11 cellular contexts compared by ENCODE assay signal in the genomic region with DNA sequence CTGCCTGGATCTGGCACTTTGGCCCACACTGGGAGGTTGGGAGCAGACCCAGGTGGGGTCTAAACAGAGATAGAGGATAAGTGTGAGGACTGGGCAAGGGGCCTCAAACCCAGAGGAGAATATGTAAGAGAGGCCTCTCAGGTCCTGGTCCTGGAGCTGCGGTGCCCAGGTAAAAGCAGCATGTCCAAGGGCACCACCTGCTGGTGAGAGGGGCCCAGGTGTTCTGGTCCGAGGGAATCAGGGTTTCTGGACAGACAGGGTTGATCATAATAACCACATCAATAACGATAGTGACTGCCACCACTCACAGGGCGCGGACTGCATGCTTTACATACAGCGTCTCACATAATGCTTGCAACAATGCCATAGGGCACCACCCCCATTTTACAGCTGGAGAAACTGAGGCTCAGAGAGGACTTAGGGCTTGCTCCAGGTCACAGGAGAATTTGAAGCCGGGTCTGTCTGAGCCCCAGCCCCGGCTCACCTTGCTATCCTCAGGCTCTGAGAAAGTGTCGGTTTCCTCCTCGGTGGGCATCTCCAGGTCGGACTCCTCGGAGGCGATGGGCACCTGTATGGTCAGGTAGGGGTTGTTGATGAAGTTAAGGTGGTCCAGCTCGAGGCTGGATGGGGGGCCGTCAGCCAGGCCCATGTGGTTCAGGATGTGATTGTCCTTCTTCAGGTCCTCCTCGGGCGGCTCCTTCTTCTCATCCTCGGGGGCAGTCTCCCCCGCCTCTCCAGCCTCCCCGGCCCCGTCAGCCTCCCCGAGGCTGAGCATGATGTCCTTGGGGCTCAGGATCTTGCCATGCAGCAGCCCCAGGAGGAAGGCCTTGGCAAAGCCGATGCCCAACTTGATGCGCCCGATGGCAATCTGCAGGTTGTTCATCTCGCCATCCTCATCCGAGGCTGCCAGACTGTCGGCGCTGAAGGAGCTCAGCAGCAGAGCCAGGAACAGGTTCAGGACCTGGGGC. TPM values are rescaled to one million over a fixed set of nuclear protein-coding genes. Genes with fewer than 3 reads are reported as not detected.
DNase-seq lines count a peak whose midpoint lies in the region; ATAC-seq, FAIRE-seq and TF ChIP-seq lines count a peak whose summit lies in the region.
"Had no signal": no experiment of that assay in that cellular context is flagged by ENCODE, and none has a peak within 500 bp of the region (broad histone marks: within the 10 kb centered on the region; RNA-seq: fewer than 3 reads in every experiment).

No MANE protein-coding gene starts in this region.

- H3K36me3 Mint-ChIP-seq in astrocyte (ENCODE audit: low read depth, unreplicated experiment): no peaks in the 10 kb centered on the region
- H3K36me3 Mint-ChIP-seq in nephron (ENCODE audit: low read depth): no peaks in the 10 kb centered on the region

- no peaks in the 10 kb centered on the region for H3K4me1 ChIP-seq in astrocyte (ENCODE audit: insufficient read depth, low read length)
- H3K4me1 ChIP-seq: HAP-1 had no signal

- H3K4me3 Mint-ChIP-seq in astrocyte (ENCODE audit: unreplicated experiment): no peak overlapping the region
- H3K4me3 Mint-ChIP-seq in nephron: no peak overlapping the region
- H3K4me3 Mint-ChIP-seq: dendritic cell treated with granulocyte-macrophage colony-stimulating factor and Interleukin-4, amounts not matched to agents 40 ng/mL and 50 ng/mL, for 4 days had no signal

- peak; percentile 12 for DNase-seq in DMS53 treated with DMSO at 0.1 percent for 48 hours (lab: John Stamatoyannopoulos, UW; ENCODE audit: unreplicated experiment)
- peak; percentile 84 for DNase-seq in HuH-7.5 (ENCODE audit: low spot score)
- no peak for DNase-seq in astrocyte (ENCODE audit: low read depth)
- no peak for DNase-seq in SK-N-DZ (ENCODE audit: low spot score)
- no peak for DNase-seq in dorsolateral prefrontal cortex
- no peak for DNase-seq in NCI-H2107 treated with DMSO at 0.1 percent for 48 hours (lab: John Stamatoyannopoulos, UW; ENCODE audit: unreplicated experiment)
- DNase-seq: Right ventricle myocardium superior had no signal

- H3K4me3 ChIP-seq in astrocyte (ENCODE audit: insufficient read depth, low read depth, low read length): no peak overlapping the region
- H3K4me3 ChIP-seq in dorsolateral prefrontal cortex: no peak overlapping the region
- H3K4me3 ChIP-seq: HAP-1 had no signal

- no peaks in the 10 kb centered on the region for H3K36me3 ChIP-seq in astrocyte (ENCODE audit: insufficient read depth, low read length)
- H3K36me3 ChIP-seq: HAP-1 had no signal

- H3K9me3 ChIP-seq in astrocyte (ENCODE audit: insufficient read depth, low read depth, low read length): no peaks in the 10 kb centered on the region
- H3K9me3 ChIP-seq: HAP-1 had no signal

- H3K79me2 ChIP-seq in astrocyte (ENCODE audit: insufficient read depth, low read length): no peaks in the 10 kb centered on the region

- TF ChIP-seq CTCF in astrocyte (IDR thresholded peaks at IDR 0.05; ENCODE audit: insufficient read depth, low read depth, low read length) (peak; percentile 7), nephron (IDR thresholded peaks at IDR 0.05; ENCODE audit: unreplicated experiment in 3 of 3) (peak; percentile 18 to 42 (median 28)), dorsolateral prefrontal cortex (IDR thresholded peaks at IDR 0.05 in 54 of 56, conservative IDR thresholded peaks at IDR 0.05 in 2 of 56; ENCODE audit: low read depth in 1 of 56, partially characterized antibody in 56 of 56) (peak in 3 of 56 donors; percentile 11 to 33 (median 14))

- no peak for FAIRE-seq in astrocyte (lab: Jason Lieb, UNC)

- no peak overlapping the region for H3K4me2 ChIP-seq in astrocyte (ENCODE audit: low read length)

- intact Hi-C loops in dorsolateral prefrontal cortex (cut with DNase I): no loop called here

- H2AFZ ChIP-seq in astrocyte (ENCODE audit: low read depth, low read length): no peak overlapping the region

- no peaks in the 10 kb centered on the region for H3K9me3 Mint-ChIP-seq in astrocyte (ENCODE audit: unreplicated experiment)
- no peaks in the 10 kb centered on the region for H3K9me3 Mint-ChIP-seq in nephron
- H3K9me3 Mint-ChIP-seq: dendritic cell treated with granulocyte-macrophage colony-stimulating factor and Interleukin-4, amounts not matched to agents 40 ng/mL and 50 ng/mL, for 4 days had no signal

- H3K27me3 Mint-ChIP-seq in astrocyte (ENCODE audit: low read depth, unreplicated experiment): peaks cover 29% of the 10 kb centered on the region
- no peaks in the 10 kb centered on the region for H3K27me3 Mint-ChIP-seq in nephron (ENCODE audit: low read depth)

- H3K27me3 ChIP-seq in astrocyte (ENCODE audit: insufficient read depth, low read length): peaks cover 3% of the 10 kb centered on the region
- H3K27me3 ChIP-seq in dorsolateral prefrontal cortex: peaks cover 0 to 18% (median 0%) of the 10 kb centered on the region in 45 donors

- no peak for ATAC-seq in HG03095 (IDR thresholded peaks at IDR 0.05; ENCODE audit: unreplicated experiment)

- H3K4me1 Mint-ChIP-seq in astrocyte (ENCODE audit: low read depth, unreplicated experiment): peaks cover 2% of the 10 kb centered on the region
- peaks cover 9% of the 10 kb centered on the region for H3K4me1 Mint-ChIP-seq in nephron

- H4K20me1 ChIP-seq in astrocyte (ENCODE audit: insufficient read depth, low read length): no peaks in the 10 kb centered on the region

- H3K27ac ChIP-seq in astrocyte (ENCODE audit: low read depth, low read length) (no peak overlapping the region), dorsolateral prefrontal cortex (no peak overlapping the region)

- H3K27ac Mint-ChIP-seq in astrocyte (ENCODE audit: unreplicated experiment) (no peak overlapping the region), nephron (no peak overlapping the region)
- H3K27ac Mint-ChIP-seq: dendritic cell treated with granulocyte-macrophage colony-stimulating factor and Interleukin-4, amounts not matched to agents 40 ng/mL and 50 ng/mL, for 4 days had no signal

- H3K9ac ChIP-seq in astrocyte (ENCODE audit: low read length): no peak overlapping the region

RNA-seq across cellular contexts. Expression of gene CD79B, which starts 19.1 kb away (rescaled TPM):
- total RNA-seq in astrocyte (0.25 TPM in 1 of 2 replicates, not detected in the other), dorsolateral prefrontal cortex (1 to 10 TPM in 21 of 120 experiments, under 1 TPM in 43, not detected in 56; 0.36 to 2.3 (median 0.78) TPM)
- polyA plus RNA-seq in SK-N-DZ (2014; cell fraction: cytosol; rRNA removed): 0.16 and 0.25 TPM in 2 replicates
- polyA plus RNA-seq in SK-N-DZ (2014; cell fraction: nucleus; rRNA removed): 0.18 TPM in 1 of 2 replicates, not detected in the other

RNA-seq across cellular contexts. Expression of gene SCN4A, which starts 21.5 kb away (rescaled TPM):
- 0.22 and 0.43 TPM in 2 replicates for total RNA-seq in astrocyte
- 1.3 TPM in 1 of 2 replicates, not detected in the other for polyA plus RNA-seq in SK-N-DZ (2014; cell fraction: cytosol; rRNA removed)
- not detected in 2 replicates for polyA plus RNA-seq in SK-N-DZ (2014; cell fraction: nucleus; rRNA removed)
- total RNA-seq in dorsolateral prefrontal cortex: 1 to 10 TPM in 2 of 120 experiments, under 1 TPM in 103, not detected in 15; 0.06 to 1.7 (median 0.23) TPM

RNA-seq across cellular contexts. Expression of gene GH1, which starts 32.6 kb away (rescaled TPM):
- not detected in 2 replicates for total RNA-seq in astrocyte
- not detected in 2 replicates for polyA plus RNA-seq in SK-N-DZ (2014; cell fraction: cytosol; rRNA removed)
- polyA plus RNA-seq in SK-N-DZ (2014; cell fraction: nucleus; rRNA removed): not detected in 2 replicates
- under 1 TPM in 1 of 120 experiments, not detected in 119; 0.64 TPM for total RNA-seq in dorsolateral prefrontal cortex
- total RNA-seq: Right ventricle myocardium superior had no signal

RNA-seq across cellular contexts. Expression of gene CSHL1, which starts 40.2 kb away (rescaled TPM):
- not detected in 2 replicates for total RNA-seq in astrocyte
- polyA plus RNA-seq in SK-N-DZ (2014; cell fraction: cytosol; rRNA removed): not detected in 2 replicates
- polyA plus RNA-seq in SK-N-DZ (2014; cell fraction: nucleus; rRNA removed): not detected in 2 replicates
- not detected for total RNA-seq in dorsolateral prefrontal cortex
- total RNA-seq: Right ventricle myocardium superior had no signal

RNA-seq across cellular contexts. Expression of gene PRR29, which starts 46.9 kb away (rescaled TPM):
- total RNA-seq in astrocyte: 0.54 and 0.94 TPM in 2 replicates
- 0.28 TPM in 1 of 2 replicates, not detected in the other for polyA plus RNA-seq in SK-N-DZ (2014; cell fraction: cytosol; rRNA removed)
- polyA plus RNA-seq in SK-N-DZ (2014; cell fraction: nucleus; rRNA removed): 0.31 TPM in 1 of 2 replicates, not detected in the other
- 1 to 10 TPM in 90 of 120 experiments, under 1 TPM in 29, not detected in 1; 0.25 to 4.0 (median 1.6) TPM for total RNA-seq in dorsolateral prefrontal cortex

Comparison
In these comparisons a context has a peak if more than half of its experiments do, and no peak if none do; other contexts are left out.
1. DNase-seq: peak in DMS53 treated with DMSO at 0.1 percent for 48 hours (single experiment) and HuH-7.5 (single experiment); none in astrocyte (single experiment), SK-N-DZ (single experiment), dorsolateral prefrontal cortex (0 of 10) and NCI-H2107 treated with DMSO at 0.1 percent for 48 hours (single experiment).